ENCODE assay signal across 8 cellular contexts in genomic region chrX:131792356-131792749, GRCh38.
DNase-seq lines count a peak whose midpoint lies in the region; ATAC-seq and TF ChIP-seq lines count a peak whose summit lies in the region.

No MANE protein-coding gene starts in this region.

- no TSS peak for BruUV-seq in PC-9 (replicated peaks; lab: Mats Ljungman, UMichigan)

- no peak overlapping the region for H3K4me3 Mint-ChIP-seq in progenitor cell of endocrine pancreas (ENCODE audit: low read depth)

- H3F3A ChIP-seq in PC-9 (ENCODE audit: insufficient read depth, low read depth) = no peaks in the 10 kb centered on the region

- H2AFZ ChIP-seq in PC-9 = no peak overlapping the region

- no peak overlapping the region for H3K27ac Mint-ChIP-seq in progenitor cell of endocrine pancreas

- H3K4me1 ChIP-seq in left lung (no peaks in the 10 kb centered on the region), PC-9 (replicated peaks; ENCODE audit: insufficient read depth) (no peaks in the 10 kb centered on the region)

- peak; percentile 50 for TF ChIP-seq CTCF in GM13977 (IDR thresholded peaks at IDR 0.05; ENCODE audit: extremely low read depth, insufficient read depth, missing control alignments)
- peak; percentile 52 for TF ChIP-seq CTCF in WERI-Rb-1 (IDR thresholded peaks at IDR 0.05; ENCODE audit: low read depth, low read length)
- peak in 1 of 2 donors; percentile 31 for TF ChIP-seq CTCF in left lung (IDR thresholded peaks at IDR 0.05)
- no peak for TF ChIP-seq CTCF in progenitor cell of endocrine pancreas (IDR thresholded peaks at IDR 0.05; ENCODE audit: unreplicated experiment)
- no peak for TF ChIP-seq CTCF in PC-9 (conservative IDR thresholded peaks at IDR 0.05)

- POLR2A ChIA-PET in PC-9 (lab: Charles Lee; ENCODE audit: unreplicated experiment) = no interaction called here

- no peaks in the 10 kb centered on the region for H3K27me3 Mint-ChIP-seq in progenitor cell of endocrine pancreas

- no peaks in the 10 kb centered on the region for H3K4me1 Mint-ChIP-seq in progenitor cell of endocrine pancreas (ENCODE audit: low read depth)

- H3K9me2 ChIP-seq in PC-9 (ENCODE audit: insufficient read depth) = no peaks in the 10 kb centered on the region

- H3K36me3 Mint-ChIP-seq in progenitor cell of endocrine pancreas (ENCODE audit: insufficient read depth) = peaks cover 52% of the 10 kb centered on the region

- in situ Hi-C loops in GM13977 (cut with MboI; ENCODE audit: low pct_unique_long_range_greater_than_20kb, low sequenced_read_pairs, unreplicated experiment) = no loop called here

- intact Hi-C loops in left lung (cut with DNase I) = no loop called here
- intact Hi-C loops in PC-9 (cut with micrococcal nuclease; ENCODE audit: unreplicated experiment) = no loop called here

- H3K27me3 ChIP-seq in WERI-Rb-1 (ENCODE audit: insufficient read depth, low read depth, severe bottlenecking) = no peaks in the 10 kb centered on the region
- H3K27me3 ChIP-seq in left lung = peaks cover 0 to 16% of the 10 kb centered on the region in 2 donors
- no peaks in the 10 kb centered on the region for H3K27me3 ChIP-seq in PC-9 (ENCODE audit: insufficient read depth, low read depth)

- no peaks in the 10 kb centered on the region for H3K79me2 ChIP-seq in PC-9 (ENCODE audit: low read depth)

- H3K9me3 Mint-ChIP-seq in progenitor cell of endocrine pancreas (ENCODE audit: low read depth) = peaks cover 4% of the 10 kb centered on the region

- H3K36me3 ChIP-seq in WERI-Rb-1 (peaks cover 8% of the 10 kb centered on the region), left lung (no peaks in the 10 kb centered on the region), PC-9 (ENCODE audit: low read depth) (peaks cover 22% of the 10 kb centered on the region)

- ATAC-seq in HG03354 (IDR thresholded peaks at IDR 0.05; ENCODE audit: poor library complexity, severe bottlenecking, unreplicated experiment) (peak; percentile 77), left lung (peak; percentile 96), GM19397 (IDR thresholded peaks at IDR 0.05; ENCODE audit: unreplicated experiment) (no peak)

- H3K4me2 ChIP-seq in PC-9 = no peak overlapping the region

- peak overlapping the region; percentile 53 for H3K4me3 ChIP-seq in WERI-Rb-1 (ENCODE audit: low read depth, low read length)
- peak overlapping the region in 1 of 2 donors; percentile 26 for H3K4me3 ChIP-seq in left lung
- no peak overlapping the region for H3K4me3 ChIP-seq in PC-9

- H3K9me3 ChIP-seq in WERI-Rb-1 (ENCODE audit: severe bottlenecking) (no peaks in the 10 kb centered on the region), left lung (no peaks in the 10 kb centered on the region), PC-9 (ENCODE audit: insufficient read depth, low read depth) (no peaks in the 10 kb centered on the region)

- peak; percentile 56 for DNase-seq in GM13977 (ENCODE audit: low spot score)
- peak; percentile 90 for DNase-seq in WERI-Rb-1
- peak in 1 of 2 donors; percentile 88 for DNase-seq in left lung
- DNase-seq in progenitor cell of endocrine pancreas (ENCODE audit: low spot score, unreplicated experiment) = no peak
- DNase-seq in stimulated activated CD4-positive, alpha-beta T cell treated with anti-CD3 and anti-CD28 coated beads, Interleukin-4, amount 100 ng/mL, for 24 hours = no peak
- no peak for DNase-seq in PC-9

- H3K27ac ChIP-seq in WERI-Rb-1 (peak overlapping the region; percentile 90), left lung (peak overlapping the region in 1 of 2 donors; percentile 83), PC-9 (no peak overlapping the region)

- no peaks in the 10 kb centered on the region for H4K20me1 ChIP-seq in PC-9 (ENCODE audit: insufficient read depth)

- CTCF ChIA-PET in PC-9 (lab: Charles Lee) = no interaction called here

Comparison
In these comparisons a context has a peak if more than half of its experiments do, and no peak if none do; other contexts are left out.
1. DNase-seq: peak in GM13977 (single experiment) and WERI-Rb-1 (single experiment); none in progenitor cell of endocrine pancreas (single experiment), stimulated activated CD4-positive, alpha-beta T cell treated with anti-CD3 and anti-CD28 coated beads, Interleukin-4, amount 100 ng/mL, for 24 hours (single experiment) and PC-9 (0 of 2).
2. CTCF ChIP-seq: peak in GM13977 (single experiment) and WERI-Rb-1 (single experiment); none in progenitor cell of endocrine pancreas (single experiment) and PC-9 (single experiment).